In genomic region chr11:125498521-125498920, GRCh38 we compare ENCODE assay signal across 21 cellular contexts. TPM values are rescaled to one million over a fixed set of nuclear protein-coding genes. Genes with fewer than 3 reads are reported as not detected.
DNase-seq lines count a peak whose midpoint lies in the region; ATAC-seq, FAIRE-seq and TF ChIP-seq lines count a peak whose summit lies in the region.
"Had no signal": no experiment of that assay in that cellular context is flagged by ENCODE, and none has a peak within 500 bp of the region (broad histone marks: within the 10 kb centered on the region; RNA-seq: fewer than 3 reads in every experiment).

No MANE protein-coding gene starts in this region.

- H3K27me3 ChIP-seq in MM.1S (replicated peaks; ENCODE audit: insufficient read depth, low read length) (peaks cover 15% of the 10 kb centered on the region), K562 (ENCODE audit: control insufficient read depth in 2 of 2, insufficient read depth in 2 of 2, low read length in 2 of 2) (no peaks in the 10 kb centered on the region), WERI-Rb-1 (ENCODE audit: insufficient read depth, low read depth, severe bottlenecking) (peaks cover 45% of the 10 kb centered on the region)

- H3K4me2 ChIP-seq in MM.1S (ENCODE audit: low read depth, low read length) (no peak overlapping the region), K562 (ENCODE audit: insufficient read depth, low read length) (no peak overlapping the region), OCI-LY7 (ENCODE audit: low read length) (no peak overlapping the region)
- H3K4me2 ChIP-seq: BLaER1 had no signal

- H3K9me2 ChIP-seq in MM.1S (replicated peaks; ENCODE audit: insufficient read depth, low read length): no peaks in the 10 kb centered on the region
- no peaks in the 10 kb centered on the region for H3K9me2 ChIP-seq in OCI-LY7 (ENCODE audit: insufficient read depth, low read length)

- POLR2A ChIA-PET in K562 (lab: Yijun Ruan, JAX): no interaction called here
- POLR2A ChIA-PET in OCI-LY7 (lab: Charles Lee): no interaction called here

- H4K20me1 ChIP-seq in MM.1S (ENCODE audit: insufficient read depth, low read length) (no peaks in the 10 kb centered on the region), K562 (replicated peaks; ENCODE audit: control insufficient read depth, insufficient read depth, low read length) (no peaks in the 10 kb centered on the region), OCI-LY7 (ENCODE audit: insufficient read depth, low read length) (no peaks in the 10 kb centered on the region)
- H4K20me1 ChIP-seq: BLaER1 had no signal

- TF ChIP-seq RAD21 in K562 (CRISPR knock-in tag; conservative IDR thresholded peaks at IDR 0.05 in 1 of 2, IDR thresholded peaks at IDR 0.05 in 1 of 2): no peak

- H3K4me1 ChIP-seq in MM.1S (ENCODE audit: low read length) (no peaks in the 10 kb centered on the region), K562 (replicated peaks in 1 of 2; ENCODE audit: control insufficient read depth in 2 of 2, insufficient read depth in 2 of 2, low read length in 2 of 2) (peaks cover 0 to 18% of the 10 kb centered on the region in 2 experiments; a peak in 2 of 5 replicates), OCI-LY7 (ENCODE audit: insufficient read depth, low read length, poor library complexity, severe bottlenecking) (no peaks in the 10 kb centered on the region)
- H3K4me1 ChIP-seq: BE2C, BLaER1 had no signal

- TF ChIP-seq CTCF in MM.1S (IDR thresholded peaks at IDR 0.05; ENCODE audit: low read length): no peak
- TF ChIP-seq CTCF in K562 (IDR thresholded peaks at IDR 0.05 in 2 of 3, conservative IDR thresholded peaks at IDR 0.05 in 1 of 3; ENCODE audit: insufficient read depth in 2 of 3, low read depth in 1 of 3, low read length in 3 of 3): no peak
- TF ChIP-seq CTCF in D721Med (IDR thresholded peaks at IDR 0.05; ENCODE audit: insufficient read depth, missing control alignments): no peak
- TF ChIP-seq CTCF in OCI-LY7 (conservative IDR thresholded peaks at IDR 0.05; ENCODE audit: low read length): no peak
- no peak for TF ChIP-seq CTCF in WERI-Rb-1 (IDR thresholded peaks at IDR 0.05; ENCODE audit: low read depth, low read length)

- no peaks in the 10 kb centered on the region for H3K36me3 ChIP-seq in MM.1S (replicated peaks; ENCODE audit: insufficient read depth, low read length)
- no peaks in the 10 kb centered on the region for H3K36me3 ChIP-seq in K562 (ENCODE audit: control insufficient read depth, insufficient read depth, low read length)
- no peaks in the 10 kb centered on the region for H3K36me3 ChIP-seq in OCI-LY7 (ENCODE audit: insufficient read depth, low read length)
- H3K36me3 ChIP-seq in WERI-Rb-1: no peaks in the 10 kb centered on the region
- H3K36me3 ChIP-seq: BE2C, BLaER1 had no signal

- no peak overlapping the region for H3K9ac ChIP-seq in MM.1S (ENCODE audit: low read length)
- H3K9ac ChIP-seq in K562 (ENCODE audit: insufficient read depth in 1 of 2, low read depth in 2 of 2, low read length in 2 of 2): no peak overlapping the region
- H3K9ac ChIP-seq: BLaER1 had no signal

- TF ChIP-seq EP300 in K562 (IDR thresholded peaks at IDR 0.05; ENCODE audit: low read length): no peak

- TF ChIP-seq POLR2A in GM12892 (IDR thresholded peaks at IDR 0.05; ENCODE audit: low read depth, low read length) (no peak), K562 (conservative IDR thresholded peaks at IDR 0.05) (no peak)

- CTCF ChIA-PET in K562 (lab: Yijun Ruan, JAX; ENCODE audit: low intra/inter-chr PET ratio): no interaction called here
- CTCF ChIA-PET in OCI-LY7 (lab: Charles Lee; ENCODE audit: unreplicated experiment): no interaction called here

- no peaks in the 10 kb centered on the region for H3K9me3 ChIP-seq in MM.1S (replicated peaks; ENCODE audit: insufficient read depth, low read length)
- H3K9me3 ChIP-seq in K562 (replicated peaks; ENCODE audit: control insufficient read depth, insufficient read depth, low read depth, low read length): no peaks in the 10 kb centered on the region
- no peaks in the 10 kb centered on the region for H3K9me3 ChIP-seq in OCI-LY7 (ENCODE audit: low read length)
- H3K9me3 ChIP-seq in WERI-Rb-1 (ENCODE audit: severe bottlenecking): peaks cover 3% of the 10 kb centered on the region
- H3K9me3 ChIP-seq: BE2C had no signal

- H3K27ac ChIP-seq in MM.1S (ENCODE audit: low read length): no peak overlapping the region
- no peak overlapping the region for H3K27ac ChIP-seq in K562 (ENCODE audit: extremely low read depth, low read depth, low read length)
- H3K27ac ChIP-seq in OCI-LY7 (ENCODE audit: low read depth, low read length, poor library complexity, severe bottlenecking): no peak overlapping the region
- no peak overlapping the region for H3K27ac ChIP-seq in WERI-Rb-1
- H3K27ac ChIP-seq: BLaER1 had no signal

- in situ Hi-C loops in K562 (cut with MboI): no loop called here

- H3K4me3 ChIP-seq in MM.1S (ENCODE audit: low read length): no peak overlapping the region
- no peak overlapping the region for H3K4me3 ChIP-seq in K562
- no peak overlapping the region for H3K4me3 ChIP-seq in OCI-LY7 (ENCODE audit: low read depth, low read length, poor library complexity, severe bottlenecking)
- H3K4me3 ChIP-seq in WERI-Rb-1 (ENCODE audit: low read depth, low read length): no peak overlapping the region
- H3K4me3 ChIP-seq: BLaER1 had no signal

- FAIRE-seq in GM12892 (lab: Jason Lieb, UNC) (peak; percentile 87), K562 (lab: Jason Lieb, UNC) (no peak), D721Med (lab: Jason Lieb, UNC) (no peak)
- FAIRE-seq: A204.1, G401.6, GM12891, GM18507 had no signal

- H3K79me2 ChIP-seq in MM.1S (ENCODE audit: low read length) (no peaks in the 10 kb centered on the region), K562 (ENCODE audit: control insufficient read depth, insufficient read depth, low read length) (no peaks in the 10 kb centered on the region), OCI-LY7 (ENCODE audit: insufficient read depth, low read depth, low read length) (no peaks in the 10 kb centered on the region)

- intact Hi-C loops in K562 (cut with micrococcal nuclease) (no loop called here), OCI-LY7 (cut with micrococcal nuclease; ENCODE audit: unreplicated experiment) (no loop called here)

- DNase-seq in GM12892 (ENCODE audit: insufficient read length): no peak
- peak; percentile 23 for DNase-seq in MM.1S
- DNase-seq in K562 (ENCODE audit: extremely low read depth in 1 of 4, low spot score in 3 of 4): no peak
- DNase-seq in D721Med (ENCODE audit: insufficient read length, low spot score): no peak
- DNase-seq in OCI-LY7 (ENCODE audit: low spot score): no peak
- no peak for DNase-seq in WERI-Rb-1
- DNase-seq: 8988T; ACHN; BE2C; C1 segment of cervical spinal cord; CD4-positive, alpha-beta memory T cell; CD4-positive, CD25-positive, alpha-beta regulatory T cell; CD8-positive, alpha-beta memory T cell; COR-L47; DMS79 treated with DMSO at 0.1 percent for 48 hours; GF-D8 had no signal

- H3K9me1 ChIP-seq in K562 (ENCODE audit: control insufficient read depth, insufficient read depth, low read length): no peaks in the 10 kb centered on the region

- H2AFZ ChIP-seq in MM.1S (ENCODE audit: low read length) (no peak overlapping the region), K562 (ENCODE audit: low read depth, low read length) (no peak overlapping the region), OCI-LY7 (ENCODE audit: low read length) (no peak overlapping the region)

- H3F3A ChIP-seq in MM.1S (ENCODE audit: insufficient read depth, low read length): no peaks in the 10 kb centered on the region

- ATAC-seq in K562: no peak

- BruUV-seq in K562 (replicated peaks; lab: Mats Ljungman, UMichigan): no TSS peak
- BruUV-seq in OCI-LY7 (replicated peaks; lab: Mats Ljungman, UMichigan): no TSS peak

TF ChIP-seq in K562, 482 proteins besides CTCF, POLR2A, EP300 and RAD21 (continues in another document):
- no peak for TF ChIP-seq ZNF239 (CRISPR knock-in tag; IDR thresholded peaks at IDR 0.05)
- no peak for TF ChIP-seq CBX2 (IDR thresholded peaks at IDR 0.05; ENCODE audit: insufficient read depth, low read length, poor library complexity, severe bottlenecking)
- TF ChIP-seq JUNB (CRISPR knock-in tag; conservative IDR thresholded peaks at IDR 0.05): no peak
- no peak for TF ChIP-seq FOXA1 (IDR thresholded peaks at IDR 0.05; ENCODE audit: borderline replicate concordance)
- no peak for TF ChIP-seq SAFB2 (IDR thresholded peaks at IDR 0.05; ENCODE audit: borderline replicate concordance, low read depth, low read length, severe bottlenecking)
- no peak for TF ChIP-seq TAF1 (IDR thresholded peaks at IDR 0.05; ENCODE audit: control insufficient read depth, extremely low read depth, insufficient read depth, low read length, severe bottlenecking)

RNA-seq across cellular contexts. Expression of gene FEZ1, which starts 2.5 kb away (rescaled TPM):
- polyA plus RNA-seq in GM12892 (2012; ENCODE audit: missing spikeins): 10.6 TPM
- 4.1 and 5.5 TPM in 2 replicates for total RNA-seq in K562 (2011; cell fraction: chromatin; rRNA removed; ENCODE audit: low replicate concordance)
- 1.3 and 1.6 TPM in 2 replicates for total RNA-seq in K562 (2011; cell fraction: nucleolus; rRNA removed)
- 5.9 and 6.2 TPM in 2 replicates for total RNA-seq in K562 (2011; cell fraction: nucleoplasm; rRNA removed)
- 6.7 and 10.0 TPM in 2 replicates for total RNA-seq in K562 (2014; rRNA removed)
- total RNA-seq in K562 (2014; rRNA removed; fragmentation: Illumina TruSeq; extraction: Trizol): 7.5 and 8.5 TPM in 2 replicates
- 8.1 and 8.8 TPM in 2 replicates for total RNA-seq in K562 (2015; rRNA removed; fragmentation: Illumina TruSeq; extraction: Trizol)
- total RNA-seq in K562 (2021): 7.9 and 8.2 TPM in 2 replicates
- 10.6 and 13.0 TPM in 2 replicates for polyA plus RNA-seq in K562 (2011; rRNA removed)
- 7.9 and 11.9 TPM in 2 replicates for polyA plus RNA-seq in K562 (2011; cell fraction: cytosol; rRNA removed)
- 4.2 and 9.9 TPM in 2 replicates for polyA plus RNA-seq in K562 (2011; cell fraction: nucleus; rRNA removed)
- 11.3 and 11.6 TPM in 2 replicates for polyA plus RNA-seq in K562 (2012)
- polyA plus RNA-seq in K562 (2014; fragmentation: Illumina TruSeq; extraction: Trizol): 9.2 and 11.2 TPM in 2 replicates
- 1 to 10 TPM; 4.6 to 5.1 TPM for polyA plus RNA-seq in K562 (2014; fragmentation: Nextera tagmentation; extraction: Ambion mirVana)
- 6.6 and 9.2 TPM in 2 replicates for polyA plus RNA-seq in K562 (2014; rRNA removed)
- polyA minus RNA-seq in K562 (2011; rRNA and poly(A)+ RNA removed): 7.7 and 14.4 TPM in 2 replicates
- polyA minus RNA-seq in K562 (2011; cell fraction: cytosol; rRNA and poly(A)+ RNA removed): 4.2 and 6.9 TPM in 2 replicates
- polyA minus RNA-seq in K562 (2011; cell fraction: nucleus; rRNA and poly(A)+ RNA removed): 0.94 and 4.2 TPM in 2 replicates
- 0.22 TPM in 1 of 2 replicates, not detected in the other for total RNA-seq in OCI-LY7 (2014; rRNA removed; shearing (Covaris generic))
- 0.36 and 0.55 TPM in 2 replicates for total RNA-seq in OCI-LY7 (2022)
